In the genomic region with DNA sequence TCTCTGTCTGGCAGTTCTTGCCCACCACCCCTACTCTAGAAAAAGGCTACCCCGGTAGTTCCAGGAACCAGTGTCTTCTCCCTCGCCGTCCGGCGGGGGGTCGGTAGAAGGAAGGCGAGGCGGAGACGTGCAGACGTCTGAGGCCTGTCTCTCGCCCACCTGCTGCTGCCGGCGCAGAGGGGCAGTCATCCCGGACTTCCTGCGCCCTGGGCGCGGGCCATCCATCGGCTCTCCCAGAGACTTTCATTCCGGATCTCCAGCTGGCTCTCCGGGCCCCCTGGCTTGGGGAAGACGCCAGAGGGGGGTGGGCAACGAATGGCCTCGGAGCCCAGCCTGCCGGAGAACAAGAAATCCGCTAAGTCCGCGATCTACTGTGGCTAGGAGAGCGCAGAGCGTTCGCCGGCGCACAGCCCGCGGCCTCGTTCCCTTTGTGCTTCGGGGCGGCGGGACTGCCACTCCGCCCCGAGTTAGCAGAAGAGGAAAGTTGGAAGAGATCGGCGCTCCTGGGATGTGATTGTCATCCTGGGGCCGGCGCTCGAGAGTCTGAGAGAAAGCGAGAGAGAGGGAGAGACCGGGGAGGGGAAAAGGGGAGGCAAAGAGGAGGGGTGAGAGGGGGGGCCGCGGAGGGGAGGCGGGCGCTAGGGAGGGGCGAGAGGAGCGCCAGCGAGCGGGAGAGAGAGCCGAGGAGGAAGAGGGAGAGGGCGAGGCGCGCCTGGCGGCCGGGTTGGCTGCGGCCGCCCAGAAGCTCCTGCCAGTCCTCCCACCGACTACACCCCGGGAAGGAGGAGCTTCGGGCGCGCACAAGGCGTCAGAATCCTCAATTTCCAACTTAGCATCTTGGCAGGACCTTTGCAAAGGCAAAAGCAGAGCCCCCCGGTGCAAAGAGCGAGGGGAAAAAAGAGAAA, we compare ENCODE assay signal across 8 cellular contexts. TPM values are rescaled to one million over a fixed set of nuclear protein-coding genes. Genes with fewer than 3 reads are reported as not detected.
DNase-seq lines count a peak whose midpoint lies in the region; ATAC-seq and TF ChIP-seq lines count a peak whose summit lies in the region.

IRX5 (plus strand) TSS at position 832 of the 905 bp plus-strand sequence. CDS start 334 bp downstream, outside the sequence.

- TF ChIP-seq CTCF in fibroblast of pulmonary artery (IDR thresholded peaks at IDR 0.05; ENCODE audit: low read length, missing control alignments) (no peak), upper lobe of left lung (IDR thresholded peaks at IDR 0.05) (peak in 3 of 6 experiments; percentile 34 to 52 (median 36))

- peak within 1 kb of the TSS; percentile 53 for H3K4me3 ChIP-seq in fibroblast of pulmonary artery (replicated peaks; ENCODE audit: low read depth, low read length)
- H3K4me3 ChIP-seq in upper lobe of left lung = peak within 1 kb of the TSS; percentile 54 to 74 (median 72)

- no peak for ATAC-seq in naive thymus-derived CD8-positive, alpha-beta T cell
- ATAC-seq in upper lobe of left lung (ENCODE audit: low FRiP score in 2 of 2) (peak; percentile 82 to 92), GM21515 (IDR thresholded peaks at IDR 0.05; ENCODE audit: unreplicated experiment) (no peak)

- peaks cover 0 to 21% (median 0%) of the 10 kb centered on the region in 3 donors for H3K36me3 Mint-ChIP-seq in naive thymus-derived CD8-positive, alpha-beta T cell

- peaks cover 0 to 15% (median 10%) of the 10 kb centered on the region in 9 donors for H3K9me3 Mint-ChIP-seq in naive thymus-derived CD8-positive, alpha-beta T cell

- H3K4me1 Mint-ChIP-seq in naive thymus-derived CD8-positive, alpha-beta T cell = peaks cover 12 to 42% (median 38%) of the 10 kb centered on the region in 4 donors

- peak within 1 kb of the TSS; percentile 82 to 89 (median 85) for H3K27ac ChIP-seq in upper lobe of left lung

- TF ChIP-seq POLR2A in upper lobe of left lung (IDR thresholded peaks at IDR 0.05) = peak in 2 of 4 donors; percentile 16 to 81

- peak within 1 kb of the TSS; percentile 76 to 98 (median 96) for H3K4me3 Mint-ChIP-seq in naive thymus-derived CD8-positive, alpha-beta T cell

- WGBS in upper lobe of left lung, 2 donors = 1% methylated on average over 46 to 71 of the region's 71 CpGs

- H3K27me3 Mint-ChIP-seq in naive thymus-derived CD8-positive, alpha-beta T cell = peaks cover 44 to 87% (median 59%) of the 10 kb centered on the region in 5 donors

- peaks cover 0 to 4% (median 0%) of the 10 kb centered on the region in 4 donors for H3K36me3 ChIP-seq in upper lobe of left lung

- peaks cover 0 to 46% (median 28%) of the 10 kb centered on the region in 4 donors for H3K27me3 ChIP-seq in upper lobe of left lung

- DNase-seq in D341Med (ENCODE audit: low spot score) = peak; percentile 69
- peak; percentile 95 for DNase-seq in HK-2 (ENCODE audit: unreplicated experiment)
- peak; percentile 66 for DNase-seq in NCI-H526 treated with DMSO at 0.1 percent for 48 hours (lab: John Stamatoyannopoulos, UW)
- peak; percentile 67 for DNase-seq in activated CD8-positive, alpha-beta memory T cell treated with anti-CD3 and anti-CD28 coated beads, Interleukin-2, amount 50 U/mL, for 48 hours
- peak; percentile 96 for DNase-seq in fibroblast of pulmonary artery (ENCODE audit: low read depth)
- peak in 2 of 10 donors; percentile 22 for DNase-seq in naive thymus-derived CD8-positive, alpha-beta T cell
- DNase-seq in upper lobe of left lung = peak; percentile 91 to 94

- H3K27ac Mint-ChIP-seq in naive thymus-derived CD8-positive, alpha-beta T cell = peak within 1 kb of the TSS in 5 of 10 donors; percentile 68 to 88 (median 76)

- POLR2A ChIA-PET in naive thymus-derived CD8-positive, alpha-beta T cell (lab: Charles Lee) = no interaction called here

- H3K4me1 ChIP-seq in upper lobe of left lung = peaks cover 20 to 32% (median 25%) of the 10 kb centered on the region in 4 donors

- no peak for TF ChIP-seq EP300 in upper lobe of left lung (IDR thresholded peaks at IDR 0.05)

- H3K9me3 ChIP-seq in upper lobe of left lung = no peaks in the 10 kb centered on the region

RNA-seq across cellular contexts. Expression of gene IRX5, which starts in this region (rescaled TPM):
- not detected for total RNA-seq in naive thymus-derived CD8-positive, alpha-beta T cell
- polyA plus RNA-seq in naive thymus-derived CD8-positive, alpha-beta T cell = not detected
- 10 to 100 TPM; 15.2 to 45.6 (median 31.9) TPM for total RNA-seq in upper lobe of left lung

Comparison
In these comparisons a context has a peak if more than half of its experiments do, and no peak if none do; other contexts are left out.
1. RNA of gene IRX5 (total RNA-seq): 15.2 to 45.6 TPM in upper lobe of left lung; not detected in naive thymus-derived CD8-positive, alpha-beta T cell; every median in the first group is over 10 times any median in the second.
2. ATAC-seq: peak in upper lobe of left lung (2 of 2); none in naive thymus-derived CD8-positive, alpha-beta T cell (0 of 2) and GM21515 (single experiment).